Comparison of ENCODE assay signal across 28 cellular contexts in the genomic region with DNA sequence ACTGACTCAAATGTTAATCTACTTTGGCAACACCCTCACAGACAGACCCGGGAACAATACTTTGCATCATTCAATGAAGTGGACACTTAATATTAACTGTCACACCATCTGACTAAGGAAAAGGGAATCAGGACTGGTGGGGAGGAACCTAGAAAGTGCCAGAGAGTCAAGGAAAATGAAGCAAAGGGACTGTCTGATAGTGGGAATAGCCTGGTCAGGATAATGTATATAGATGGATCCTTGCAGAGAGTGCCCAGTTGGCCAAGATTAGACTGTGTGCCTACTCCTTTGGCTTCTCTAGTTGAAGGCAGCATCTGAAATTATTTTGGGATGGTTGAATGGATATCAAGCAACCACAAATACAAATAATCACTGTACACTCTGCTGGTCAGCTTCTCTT.
"Had no signal": no experiment of that assay in that cellular context is flagged by ENCODE, and none has a peak within 500 bp of the region (broad histone marks: within the 10 kb centered on the region; RNA-seq: fewer than 3 reads in every experiment).

No MANE protein-coding gene starts in this region.

- H3K4me1 ChIP-seq: esophagus squamous epithelium, gastrocnemius medialis, pancreas, right atrium auricular region, stomach, thyroid gland, vagina had no signal

- H3K4me3 ChIP-seq: esophagus squamous epithelium, gastrocnemius medialis, lung, mucosa of descending colon, pancreas, right atrium auricular region, sigmoid colon, stomach, thyroid gland, vagina had no signal

- H3K27ac ChIP-seq: esophagus squamous epithelium, gastrocnemius medialis, neutrophil, pancreas, right atrium auricular region, sigmoid colon, thyroid gland, vagina had no signal

- DNase-seq: cortex of kidney; effector memory CD8-positive, alpha-beta T cell; erythroblast; esophagus squamous epithelium; gastrocnemius medialis; head of caudate nucleus; left ventricle myocardium superior; mucosa of descending colon; naive B cell; pancreas; sigmoid colon; stimulated activated CD4-positive, alpha-beta T cell treated with anti-CD3 and anti-CD28 coated beads, Interleukin-2, amount 100 ng/mL, for 24 hours; stimulated activated CD4-positive, alpha-beta T cell treated with anti-CD3 and anti-CD28 coated beads, Interleukin-4, amount 100 ng/mL, for 24 hours; stimulated activated naive CD4-positive, alpha-beta T cell treated with Interleukin-2 at 50 U/mL for 16 hours; stomach; thyroid gland; trophoblast cell had no signal

- H3K4me1 Mint-ChIP-seq: memory B cell; naive B cell; stimulated activated effector memory CD8-positive, alpha-beta T cell treated with anti-CD3 and anti-CD28 coated beads, Interleukin-12 subunit alpha, Interleukin-12 subunit beta, amount 100 ng/mL, for 72 hours had no signal

- ATAC-seq: effector memory CD8-positive, alpha-beta T cell; gastrocnemius medialis; mucosa of descending colon; natural killer cell treated with Interleukin-12 subunit alpha and Interleukin-12 subunit beta and Interleukin-15 and Interleukin-18, amount 100 ng/mL, for 72 hours; pancreas; stimulated activated effector memory CD8-positive, alpha-beta T cell treated with anti-CD3 and anti-CD28 coated beads, Interleukin-12 subunit alpha, Interleukin-12 subunit beta, amount 100 ng/mL, for 72 hours had no signal

- H3K27me3 ChIP-seq: esophagus squamous epithelium, gastrocnemius medialis, neutrophil, pancreas, right atrium auricular region, sigmoid colon, stomach, thyroid gland, vagina had no signal

- H3K9me3 ChIP-seq: esophagus squamous epithelium, gastrocnemius medialis, mucosa of descending colon, neutrophil, pancreas, right atrium auricular region, sigmoid colon, stomach, thyroid gland, vagina had no signal

- H3K9me3 Mint-ChIP-seq: effector memory CD8-positive, alpha-beta T cell; mesothelial cell of epicardium; natural killer cell treated with Interleukin-12 subunit alpha and Interleukin-12 subunit beta and Interleukin-15 and Interleukin-18, amount 100 ng/mL, for 72 hours; neural crest cell; stimulated activated effector memory CD8-positive, alpha-beta T cell treated with anti-CD3 and anti-CD28 coated beads, Interleukin-12 subunit alpha, Interleukin-12 subunit beta, amount 100 ng/mL, for 72 hours had no signal

- H3K27me3 Mint-ChIP-seq: effector memory CD8-positive, alpha-beta T cell; memory B cell; naive B cell; natural killer cell treated with Interleukin-12 subunit alpha and Interleukin-12 subunit beta and Interleukin-15 and Interleukin-18, amount 100 ng/mL, for 72 hours had no signal

- H3K27ac Mint-ChIP-seq: effector memory CD8-positive, alpha-beta T cell; memory B cell; mesothelial cell of epicardium; naive B cell; natural killer cell treated with Interleukin-12 subunit alpha and Interleukin-12 subunit beta and Interleukin-15 and Interleukin-18, amount 100 ng/mL, for 72 hours; stimulated activated effector memory CD8-positive, alpha-beta T cell treated with anti-CD3 and anti-CD28 coated beads, Interleukin-12 subunit alpha, Interleukin-12 subunit beta, amount 100 ng/mL, for 72 hours had no signal

- H3K4me3 Mint-ChIP-seq: effector memory CD8-positive, alpha-beta T cell; memory B cell; mesothelial cell of epicardium; naive B cell; natural killer cell treated with Interleukin-12 subunit alpha and Interleukin-12 subunit beta and Interleukin-15 and Interleukin-18, amount 100 ng/mL, for 72 hours; neural crest cell; stimulated activated effector memory CD8-positive, alpha-beta T cell treated with anti-CD3 and anti-CD28 coated beads, Interleukin-12 subunit alpha, Interleukin-12 subunit beta, amount 100 ng/mL, for 72 hours had no signal

- H3K36me3 ChIP-seq: vagina had no signal

- FAIRE-seq: endometrium, keratinocyte, pancreas had no signal
